ENCODE assay signal across 1 cellular context in the genomic region with DNA sequence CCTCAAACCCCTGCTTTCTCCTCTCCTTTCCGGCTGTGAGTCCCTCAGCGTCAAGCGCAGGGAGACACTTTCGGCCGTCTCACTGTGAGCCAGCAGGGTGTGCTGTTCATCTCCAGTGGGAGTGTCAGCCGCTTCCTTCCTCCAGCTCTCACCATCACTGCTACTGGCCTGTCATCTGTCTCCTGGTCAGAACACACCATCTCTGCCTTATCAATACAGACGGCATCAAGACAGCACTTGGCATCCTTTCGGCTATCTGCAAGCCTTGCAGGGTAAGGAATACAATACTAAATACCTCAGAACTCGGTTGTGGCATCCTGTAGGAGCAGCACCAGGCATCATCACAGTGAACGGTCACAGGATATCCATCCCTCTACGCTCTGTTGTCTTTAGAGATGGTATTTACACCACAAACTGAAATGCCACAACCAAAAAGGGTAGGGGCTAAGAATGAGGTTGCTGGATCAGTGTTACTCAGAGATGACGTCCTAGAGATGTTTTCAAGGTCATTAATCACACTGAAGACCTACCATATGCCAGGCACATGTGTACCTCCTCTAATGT.
TF ChIP-seq lines count a peak whose summit lies in the region.

No MANE protein-coding gene starts in this region.

TF ChIP-seq in GM12878, 131 proteins besides CTCF, POLR2A, EP300 and RAD21 (continued from another document):
- TF ChIP-seq, protein P1, sequence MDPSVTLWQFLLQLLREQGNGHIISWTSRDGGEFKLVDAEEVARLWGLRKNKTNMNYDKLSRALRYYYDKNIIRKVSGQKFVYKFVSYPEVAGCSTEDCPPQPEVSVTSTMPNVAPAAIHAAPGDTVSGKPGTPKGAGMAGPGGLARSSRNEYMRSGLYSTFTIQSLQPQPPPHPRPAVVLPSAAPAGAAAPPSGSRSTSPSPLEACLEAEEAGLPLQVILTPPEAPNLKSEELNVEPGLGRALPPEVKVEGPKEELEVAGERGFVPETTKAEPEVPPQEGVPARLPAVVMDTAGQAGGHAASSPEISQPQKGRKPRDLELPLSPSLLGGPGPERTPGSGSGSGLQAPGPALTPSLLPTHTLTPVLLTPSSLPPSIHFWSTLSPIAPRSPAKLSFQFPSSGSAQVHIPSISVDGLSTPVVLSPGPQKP (IDR thresholded peaks at IDR 0.05; ENCODE audit: low read depth, low read length), result no peak
- TF ChIP-seq, protein P2, sequence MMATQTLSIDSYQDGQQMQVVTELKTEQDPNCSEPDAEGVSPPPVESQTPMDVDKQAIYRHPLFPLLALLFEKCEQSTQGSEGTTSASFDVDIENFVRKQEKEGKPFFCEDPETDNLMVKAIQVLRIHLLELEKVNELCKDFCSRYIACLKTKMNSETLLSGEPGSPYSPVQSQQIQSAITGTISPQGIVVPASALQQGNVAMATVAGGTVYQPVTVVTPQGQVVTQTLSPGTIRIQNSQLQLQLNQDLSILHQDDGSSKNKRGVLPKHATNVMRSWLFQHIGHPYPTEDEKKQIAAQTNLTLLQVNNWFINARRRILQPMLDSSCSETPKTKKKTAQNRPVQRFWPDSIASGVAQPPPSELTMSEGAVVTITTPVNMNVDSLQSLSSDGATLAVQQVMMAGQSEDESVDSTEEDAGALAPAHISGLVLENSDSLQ (IDR thresholded peaks at IDR 0.05), result no peak
- TF ChIP-seq RBBP5 (conservative IDR thresholded peaks at IDR 0.05) (no peak), RB1 (IDR thresholded peaks at IDR 0.05; ENCODE audit: borderline replicate concordance) (no peak), RUNX3 (IDR thresholded peaks at IDR 0.05; ENCODE audit: low read length) (no peak), POLR2AphosphoS5 (IDR thresholded peaks at IDR 0.05; ENCODE audit: low read length) (no peak), ZZZ3 (IDR thresholded peaks at IDR 0.05; ENCODE audit: control insufficient read depth, insufficient read length, low read depth) (no peak), FOXM1 (IDR thresholded peaks at IDR 0.05; ENCODE audit: low read depth, low read length) (no peak), HDAC2 (IDR thresholded peaks at IDR 0.05) (no peak)
- TF ChIP-seq, protein P3, sequence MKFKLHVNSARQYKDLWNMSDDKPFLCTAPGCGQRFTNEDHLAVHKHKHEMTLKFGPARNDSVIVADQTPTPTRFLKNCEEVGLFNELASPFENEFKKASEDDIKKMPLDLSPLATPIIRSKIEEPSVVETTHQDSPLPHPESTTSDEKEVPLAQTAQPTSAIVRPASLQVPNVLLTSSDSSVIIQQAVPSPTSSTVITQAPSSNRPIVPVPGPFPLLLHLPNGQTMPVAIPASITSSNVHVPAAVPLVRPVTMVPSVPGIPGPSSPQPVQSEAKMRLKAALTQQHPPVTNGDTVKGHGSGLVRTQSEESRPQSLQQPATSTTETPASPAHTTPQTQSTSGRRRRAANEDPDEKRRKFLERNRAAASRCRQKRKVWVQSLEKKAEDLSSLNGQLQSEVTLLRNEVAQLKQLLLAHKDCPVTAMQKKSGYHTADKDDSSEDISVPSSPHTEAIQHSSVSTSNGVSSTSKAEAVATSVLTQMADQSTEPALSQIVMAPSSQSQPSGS (IDR thresholded peaks at IDR 0.05; ENCODE audit: low read length), result no peak
- TF ChIP-seq, protein P4, sequence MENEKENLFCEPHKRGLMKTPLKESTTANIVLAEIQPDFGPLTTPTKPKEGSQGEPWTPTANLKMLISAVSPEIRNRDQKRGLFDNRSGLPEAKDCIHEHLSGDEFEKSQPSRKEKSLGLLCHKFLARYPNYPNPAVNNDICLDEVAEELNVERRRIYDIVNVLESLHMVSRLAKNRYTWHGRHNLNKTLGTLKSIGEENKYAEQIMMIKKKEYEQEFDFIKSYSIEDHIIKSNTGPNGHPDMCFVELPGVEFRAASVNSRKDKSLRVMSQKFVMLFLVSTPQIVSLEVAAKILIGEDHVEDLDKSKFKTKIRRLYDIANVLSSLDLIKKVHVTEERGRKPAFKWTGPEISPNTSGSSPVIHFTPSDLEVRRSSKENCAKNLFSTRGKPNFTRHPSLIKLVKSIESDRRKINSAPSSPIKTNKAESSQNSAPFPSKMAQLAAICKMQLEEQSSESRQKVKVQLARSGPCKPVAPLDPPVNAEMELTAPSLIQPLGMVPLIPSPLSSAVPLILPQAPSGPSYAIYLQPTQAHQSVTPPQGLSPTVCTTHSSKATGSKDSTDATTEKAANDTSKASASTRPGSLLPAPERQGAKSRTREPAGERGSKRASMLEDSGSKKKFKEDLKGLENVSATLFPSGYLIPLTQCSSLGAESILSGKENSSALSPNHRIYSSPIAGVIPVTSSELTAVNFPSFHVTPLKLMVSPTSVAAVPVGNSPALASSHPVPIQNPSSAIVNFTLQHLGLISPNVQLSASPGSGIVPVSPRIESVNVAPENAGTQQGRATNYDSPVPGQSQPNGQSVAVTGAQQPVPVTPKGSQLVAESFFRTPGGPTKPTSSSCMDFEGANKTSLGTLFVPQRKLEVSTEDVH (IDR thresholded peaks at IDR 0.05; ENCODE audit: low read depth, partially characterized antibody), result no peak
- TF ChIP-seq, protein P5, sequence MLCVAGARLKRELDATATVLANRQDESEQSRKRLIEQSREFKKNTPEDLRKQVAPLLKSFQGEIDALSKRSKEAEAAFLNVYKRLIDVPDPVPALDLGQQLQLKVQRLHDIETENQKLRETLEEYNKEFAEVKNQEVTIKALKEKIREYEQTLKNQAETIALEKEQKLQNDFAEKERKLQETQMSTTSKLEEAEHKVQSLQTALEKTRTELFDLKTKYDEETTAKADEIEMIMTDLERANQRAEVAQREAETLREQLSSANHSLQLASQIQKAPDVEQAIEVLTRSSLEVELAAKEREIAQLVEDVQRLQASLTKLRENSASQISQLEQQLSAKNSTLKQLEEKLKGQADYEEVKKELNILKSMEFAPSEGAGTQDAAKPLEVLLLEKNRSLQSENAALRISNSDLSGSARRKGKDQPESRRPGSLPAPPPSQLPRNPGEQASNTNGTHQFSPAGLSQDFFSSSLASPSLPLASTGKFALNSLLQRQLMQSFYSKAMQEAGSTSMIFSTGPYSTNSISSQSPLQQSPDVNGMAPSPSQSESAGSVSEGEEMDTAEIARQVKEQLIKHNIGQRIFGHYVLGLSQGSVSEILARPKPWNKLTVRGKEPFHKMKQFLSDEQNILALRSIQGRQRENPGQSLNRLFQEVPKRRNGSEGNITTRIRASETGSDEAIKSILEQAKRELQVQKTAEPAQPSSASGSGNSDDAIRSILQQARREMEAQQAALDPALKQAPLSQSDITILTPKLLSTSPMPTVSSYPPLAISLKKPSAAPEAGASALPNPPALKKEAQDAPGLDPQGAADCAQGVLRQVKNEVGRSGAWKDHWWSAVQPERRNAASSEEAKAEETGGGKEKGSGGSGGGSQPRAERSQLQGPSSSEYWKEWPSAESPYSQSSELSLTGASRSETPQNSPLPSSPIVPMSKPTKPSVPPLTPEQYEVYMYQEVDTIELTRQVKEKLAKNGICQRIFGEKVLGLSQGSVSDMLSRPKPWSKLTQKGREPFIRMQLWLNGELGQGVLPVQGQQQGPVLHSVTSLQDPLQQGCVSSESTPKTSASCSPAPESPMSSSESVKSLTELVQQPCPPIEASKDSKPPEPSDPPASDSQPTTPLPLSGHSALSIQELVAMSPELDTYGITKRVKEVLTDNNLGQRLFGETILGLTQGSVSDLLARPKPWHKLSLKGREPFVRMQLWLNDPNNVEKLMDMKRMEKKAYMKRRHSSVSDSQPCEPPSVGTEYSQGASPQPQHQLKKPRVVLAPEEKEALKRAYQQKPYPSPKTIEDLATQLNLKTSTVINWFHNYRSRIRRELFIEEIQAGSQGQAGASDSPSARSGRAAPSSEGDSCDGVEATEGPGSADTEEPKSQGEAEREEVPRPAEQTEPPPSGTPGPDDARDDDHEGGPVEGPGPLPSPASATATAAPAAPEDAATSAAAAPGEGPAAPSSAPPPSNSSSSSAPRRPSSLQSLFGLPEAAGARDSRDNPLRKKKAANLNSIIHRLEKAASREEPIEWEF (IDR thresholded peaks at IDR 0.05; ENCODE audit: insufficient replicate concordance, low read depth, low read length), result no peak
